In the genomic region with DNA sequence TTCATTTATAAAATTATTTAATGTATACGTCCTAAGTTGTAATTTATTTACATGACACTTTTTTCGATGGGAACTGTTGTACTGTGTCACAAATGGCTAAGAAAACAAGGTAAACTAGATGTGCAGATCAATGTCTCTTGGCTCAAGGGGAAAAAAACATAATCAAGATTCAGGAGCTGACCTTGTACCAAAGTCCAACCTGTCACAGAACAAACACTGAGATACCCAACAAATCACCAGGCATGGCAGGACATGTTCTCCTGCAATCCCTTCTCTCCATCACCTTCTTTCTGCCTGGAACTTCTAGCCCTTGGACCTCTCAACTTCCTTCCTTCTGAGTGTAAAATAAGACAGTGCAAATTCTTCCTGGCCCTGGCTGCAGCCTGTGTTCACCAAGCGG, we compare ENCODE assay signal across 31 cellular contexts.
"Had no signal": no experiment of that assay in that cellular context is flagged by ENCODE, and none has a peak within 500 bp of the region (broad histone marks: within the 10 kb centered on the region; RNA-seq: fewer than 3 reads in every experiment).

No MANE protein-coding gene starts in this region.

- H3K27me3 ChIP-seq: ascending aorta had no signal

- H3K4me3 ChIP-seq: ascending aorta, cardiac muscle cell had no signal

- H3K36me3 ChIP-seq: ascending aorta, cardiac muscle cell had no signal

- FAIRE-seq: bronchial epithelial cell, TTC549 had no signal

- ATAC-seq: activated CD8-positive, alpha-beta T cell treated with anti-CD3 and anti-CD28 coated beads for 36 hours; activated naive CD8-positive, alpha-beta T cell treated with anti-CD3 and anti-CD28 coated beads, Interleukin-2, amount 50 U/mL, for 24 hours; activated T-cell treated with anti-CD3 and anti-CD28 coated beads, Interleukin-2, amount 50 U/mL, for 4 hours; activated T-cell treated with anti-CD3 and anti-CD28 coated beads, Interleukin-2, amount 50 U/mL, for 72 hours; activated T-helper 17 cell treated with anti-CD3 and anti-CD28 coated beads, Interleukin-2, amount 50 U/mL, for 72 hours had no signal

- H3K9me3 ChIP-seq: ascending aorta had no signal

- H3K4me1 ChIP-seq: ascending aorta had no signal

- H3K27ac ChIP-seq: ascending aorta, cardiac muscle cell, VCaP had no signal

- DNase-seq: activated B cell treated with CpG ODN at 0.5 μM for 24 hours; activated CD4-positive, alpha-beta memory T cell treated with anti-CD3 and anti-CD28 coated beads for 36 hours; activated CD4-positive, alpha-beta T cell treated with anti-CD3 and anti-CD28 coated beads for 48 hours; activated CD4-positive, alpha-beta T cell treated with anti-CD3 and anti-CD28 coated beads, Interleukin-2, amount 50 U/mL, for 1 hour; activated CD4-positive, alpha-beta T cell treated with anti-CD3 and anti-CD28 coated beads, Interleukin-2, amount 50 U/mL, for 4 hours; activated CD4-positive, CD25-positive, alpha-beta regulatory T cell treated with anti-CD3 and anti-CD28 coated beads, Interleukin-2, amount 50 U/mL, for 72 hours; activated CD8-positive, alpha-beta memory T cell treated with anti-CD3 and anti-CD28 coated beads, Interleukin-2, amount 50 U/mL, for 4 hours; activated CD8-positive, alpha-beta T cell treated with anti-CD3 and anti-CD28 coated beads for 36 hours; activated effector memory CD4-positive, alpha-beta T cell treated with anti-CD3 and anti-CD28 coated beads, Interleukin-2, amount 50 U/mL, for 16 hours; activated gamma-delta T cell treated with Interleukin-2 at 50 U/mL for 16 hours; activated naive CD4-positive, alpha-beta T cell; activated naive CD4-positive, alpha-beta T cell treated with anti-CD3 and anti-CD28 coated beads for 36 hours; activated naive CD8-positive, alpha-beta T cell treated with anti-CD3 and anti-CD28 coated beads, Interleukin-2, amount 10 ng/mL, durations not matched to agents 7 days and 5 days; activated naive CD8-positive, alpha-beta T cell treated with anti-CD3 and anti-CD28 coated beads, Interleukin-2, amount 50 U/mL, for 24 hours; activated T-cell treated with anti-CD3 and anti-CD28 coated beads for 4 hours; activated T-cell treated with anti-CD3 and anti-CD28 coated beads, Interleukin-2, amount 50 U/mL, for 1 hour; activated T-cell treated with anti-CD3 and anti-CD28 coated beads, Interleukin-2, amount 50 U/mL, for 4 hours; activated T-cell treated with anti-CD3 and anti-CD28 coated beads, Interleukin-2, amount 50 U/mL, for 72 hours; amygdala; anterior cingulate cortex; caudate nucleus; cerebellar nuclear complex; T-helper 1 cell; T-helper 2 cell; T-helper 9 cell had no signal
